In genomic region chr11:116903139-116903538, GRCh38 we compare ENCODE assay signal across 26 cellular contexts.
DNase-seq lines count a peak whose midpoint lies in the region; ATAC-seq and TF ChIP-seq lines count a peak whose summit lies in the region.
"Had no signal": no experiment of that assay in that cellular context is flagged by ENCODE, and none has a peak within 500 bp of the region (broad histone marks: within the 10 kb centered on the region; RNA-seq: fewer than 3 reads in every experiment).

No MANE protein-coding gene starts in this region.

- H3K9me3 ChIP-seq in upper lobe of right lung: no peaks in the 10 kb centered on the region
- H3K9me3 ChIP-seq: BE2C, HAP-1, SJSA1 had no signal

- POLR2A ChIA-PET in T-cell (lab: Charles Lee) (interaction anchor here (0.5 to 0.6 kb wide), 3 partner anchors 14 to 294 kb away, joined by 3 read pairs; no protein-coding TSS in a partner anchor), WTC11 (lab: Charles Lee) (no interaction called here)

- H3K36me3 Mint-ChIP-seq in activated T-cell treated with anti-CD3 and anti-CD28 coated beads, Interleukin-2, amount 50 U/mL, for 72 hours (ENCODE audit: insufficient read depth in 2 of 2): peaks cover 8 to 9% of the 10 kb centered on the region in 2 donors
- peaks cover 42% of the 10 kb centered on the region for H3K36me3 Mint-ChIP-seq in T-cell
- peaks cover 11% of the 10 kb centered on the region for H3K36me3 Mint-ChIP-seq in WTC11

- H3K4me1 ChIP-seq in upper lobe of right lung: no peaks in the 10 kb centered on the region
- H3K4me1 ChIP-seq: BE2C, HAP-1, SJSA1 had no signal

- ATAC-seq in activated T-cell treated with anti-CD3 and anti-CD28 coated beads, Interleukin-2, amount 50 U/mL, for 72 hours (replicated peaks in 1 of 2): no peak
- ATAC-seq in T-cell (replicated peaks in 1 of 4): no peak
- no peak for ATAC-seq in upper lobe of right lung
- ATAC-seq in WTC11: no peak
- ATAC-seq: GM12878 had no signal

- H3K36me3 ChIP-seq in upper lobe of right lung: no peaks in the 10 kb centered on the region
- H3K36me3 ChIP-seq: BE2C, HAP-1, SJSA1 had no signal

- H3K27me3 ChIP-seq in dorsolateral prefrontal cortex (no peaks in the 10 kb centered on the region), upper lobe of right lung (no peaks in the 10 kb centered on the region)
- H3K27me3 ChIP-seq: BE2C, SJSA1 had no signal

- H3K27ac ChIP-seq in dorsolateral prefrontal cortex (peak overlapping the region in 52 of 59 donors; percentile 3 to 86 (median 57)), upper lobe of right lung (no peak overlapping the region)
- H3K27ac ChIP-seq: KMS-11, PC-9, SJSA1 had no signal

- DNase-seq in activated T-cell treated with anti-CD3 and anti-CD28 coated beads, Interleukin-2, amount 50 U/mL, for 72 hours: no peak
- DNase-seq in activated T-cell treated with anti-CD3 and anti-CD28 coated beads for 4 hours (no peak), T-cell (no peak), dorsolateral prefrontal cortex (no peak), NOMO-1 treated with dmso at 0.1 percent for 144 hours (lab: John Stamatoyannopoulos, UW; ENCODE audit: unreplicated experiment) (no peak), upper lobe of right lung (no peak), WTC11 (ENCODE audit: low spot score) (no peak)
- DNase-seq: 8988T; ACHN; BE2C; COR-L47; GOT3; IMR-90; MM.1S; NCI-H2029 treated with DMSO at 0.1 percent for 48 hours; NCI-H446 treated with DMSO at 0.1 percent for 48 hours; NCI-H526; NCI-H82; NK-92 treated with Interleukin-12 subunit alpha and Interleukin-12 subunit beta, amount 100 ng/mL, for 24 hours; PC-9; Right ventricle myocardium superior had no signal

- no peaks in the 10 kb centered on the region for H3K27me3 Mint-ChIP-seq in activated T-cell treated with anti-CD3 and anti-CD28 coated beads, Interleukin-2, amount 50 U/mL, for 72 hours (ENCODE audit: low read depth)
- H3K27me3 Mint-ChIP-seq in T-cell: no peaks in the 10 kb centered on the region
- H3K27me3 Mint-ChIP-seq in WTC11 (ENCODE audit: low read depth): no peaks in the 10 kb centered on the region

- H3K9me3 Mint-ChIP-seq in activated T-cell treated with anti-CD3 and anti-CD28 coated beads, Interleukin-2, amount 50 U/mL, for 72 hours: peaks cover 6 to 9% of the 10 kb centered on the region in 2 donors
- peaks cover 0 to 8% (median 7%) of the 10 kb centered on the region in 3 donors for H3K9me3 Mint-ChIP-seq in T-cell
- peaks cover 11% of the 10 kb centered on the region for H3K9me3 Mint-ChIP-seq in WTC11

- CTCF ChIA-PET in T-cell (lab: Charles Lee) (interaction anchor here in 1 of 2 donors (0.5 kb wide), 1 partner anchor 113 kb away, joined by 4 read pairs; no protein-coding TSS in a partner anchor), WTC11 (lab: Charles Lee) (interaction anchor here (0.9 kb wide), 1 partner anchor 23 kb away, joined by 3 read pairs; no protein-coding TSS in a partner anchor)

- intact Hi-C loops in dorsolateral prefrontal cortex (cut with DNase I) (no loop called here), upper lobe of right lung (cut with DNase I) (no loop called here)

- H3K4me1 Mint-ChIP-seq in activated T-cell treated with anti-CD3 and anti-CD28 coated beads, Interleukin-2, amount 50 U/mL, for 72 hours (ENCODE audit: low read depth): peaks cover 10% of the 10 kb centered on the region
- H3K4me1 Mint-ChIP-seq in T-cell: peaks cover 29 to 46% (median 41%) of the 10 kb centered on the region in 3 donors
- no peaks in the 10 kb centered on the region for H3K4me1 Mint-ChIP-seq in WTC11

- no peak for TF ChIP-seq CTCF in dorsolateral prefrontal cortex (IDR thresholded peaks at IDR 0.05 in 54 of 56, conservative IDR thresholded peaks at IDR 0.05 in 2 of 56; ENCODE audit: low read depth in 1 of 56, partially characterized antibody in 56 of 56)
- no peak for TF ChIP-seq CTCF in upper lobe of right lung (IDR thresholded peaks at IDR 0.05)
- no peak for TF ChIP-seq CTCF in WTC11 (IDR thresholded peaks at IDR 0.05)

- H3K4me3 ChIP-seq in dorsolateral prefrontal cortex: no peak overlapping the region
- H3K4me3 ChIP-seq in upper lobe of right lung: no peak overlapping the region
- H3K4me3 ChIP-seq: GM12878, HAP-1, PC-9, SJSA1 had no signal

- peak overlapping the region; percentile 33 for H3K27ac Mint-ChIP-seq in activated T-cell treated with anti-CD3 and anti-CD28 coated beads, Interleukin-2, amount 50 U/mL, for 72 hours
- H3K27ac Mint-ChIP-seq in T-cell: peak overlapping the region; percentile 36 to 66
- H3K27ac Mint-ChIP-seq in WTC11: no peak overlapping the region
- H3K27ac Mint-ChIP-seq: CD14-positive monocyte had no signal

- no peak overlapping the region for H3K4me3 Mint-ChIP-seq in activated T-cell treated with anti-CD3 and anti-CD28 coated beads, Interleukin-2, amount 50 U/mL, for 72 hours
- H3K4me3 Mint-ChIP-seq in T-cell (no peak overlapping the region), WTC11 (no peak overlapping the region)
- H3K4me3 Mint-ChIP-seq: CD14-positive monocyte had no signal

TF ChIP-seq in WTC11, 78 proteins besides CTCF, POLR2A, EP300 and RAD21 (continues in another document):
- no peak for TF ChIP-seq GTF2I (CRISPR knock-in tag; conservative IDR thresholded peaks at IDR 0.05)
- TF ChIP-seq ZNF263 (CRISPR knock-in tag; IDR thresholded peaks at IDR 0.05; ENCODE audit: low read depth): no peak
- TF ChIP-seq PRDM15 (CRISPR knock-in tag; IDR thresholded peaks at IDR 0.05): no peak
- no peak for TF ChIP-seq TCF7 (CRISPR knock-in tag; IDR thresholded peaks at IDR 0.05; ENCODE audit: low read depth)
- no peak for TF ChIP-seq ZSCAN18 (CRISPR knock-in tag; IDR thresholded peaks at IDR 0.05)
- no peak for TF ChIP-seq ATF3 (CRISPR knock-in tag; conservative IDR thresholded peaks at IDR 0.05)
- no peak for TF ChIP-seq AR (CRISPR knock-in tag; IDR thresholded peaks at IDR 0.05)
- TF ChIP-seq ZNF396 (CRISPR knock-in tag; IDR thresholded peaks at IDR 0.05; ENCODE audit: borderline replicate concordance): no peak
- no peak for TF ChIP-seq FOXJ3 (CRISPR knock-in tag; IDR thresholded peaks at IDR 0.05; ENCODE audit: borderline replicate concordance)
